22 cellular contexts compared by ENCODE assay signal in genomic region chr11:11982975-11983374, GRCh38. TPM values are rescaled to one million over a fixed set of nuclear protein-coding genes. Genes with fewer than 3 reads are reported as not detected.
DNase-seq lines count a peak whose midpoint lies in the region; ATAC-seq and TF ChIP-seq lines count a peak whose summit lies in the region.
"Had no signal": no experiment of that assay in that cellular context is flagged by ENCODE, and none has a peak within 500 bp of the region (broad histone marks: within the 10 kb centered on the region; RNA-seq: fewer than 3 reads in every experiment).

No MANE protein-coding gene starts in this region.

- H3K36me3 Mint-ChIP-seq in chondrocyte (ENCODE audit: low read depth), result peaks cover 9% of the 10 kb centered on the region
- peaks cover 20% of the 10 kb centered on the region for H3K36me3 Mint-ChIP-seq in neural progenitor cell
- H3K36me3 Mint-ChIP-seq in naive thymus-derived CD8-positive, alpha-beta T cell, result no peaks in the 10 kb centered on the region

- POLR2A ChIA-PET in naive thymus-derived CD8-positive, alpha-beta T cell (lab: Charles Lee), result no interaction called here

- no peak overlapping the region for H3K9ac ChIP-seq in neural progenitor cell

- no peak for TF ChIP-seq POLR2A in body of pancreas (IDR thresholded peaks at IDR 0.05)

- no peak overlapping the region for H2AFZ ChIP-seq in neural progenitor cell (replicated peaks)

- H3K79me2 ChIP-seq in neural progenitor cell (ENCODE audit: low read depth), result no peaks in the 10 kb centered on the region

- H3K4me1 ChIP-seq in neural progenitor cell (peaks cover 7% of the 10 kb centered on the region), body of pancreas (peaks cover 11% of the 10 kb centered on the region)

- no peak overlapping the region for H3K4me2 ChIP-seq in neural progenitor cell

- no peaks in the 10 kb centered on the region for H3K27me3 ChIP-seq in neural progenitor cell
- H3K27me3 ChIP-seq in body of pancreas, result no peaks in the 10 kb centered on the region
- H3K27me3 ChIP-seq: right lobe of liver, stomach, uterus had no signal

- ATAC-seq in HG03196 (IDR thresholded peaks at IDR 0.05; ENCODE audit: unreplicated experiment) (no peak), body of pancreas (no peak)
- ATAC-seq in naive thymus-derived CD8-positive, alpha-beta T cell, result no peak
- ATAC-seq: GM12878, right lobe of liver had no signal

- TF ChIP-seq CTCF in AG10803 (conservative IDR thresholded peaks at IDR 0.05; ENCODE audit: low read length) (no peak), chondrocyte (IDR thresholded peaks at IDR 0.05) (no peak), neural progenitor cell (IDR thresholded peaks at IDR 0.05) (no peak), body of pancreas (IDR thresholded peaks at IDR 0.05) (no peak)

- no peak overlapping the region for H3K4me3 ChIP-seq in AG10803 (ENCODE audit: low read length)
- H3K4me3 ChIP-seq in neural progenitor cell, result no peak overlapping the region
- H3K4me3 ChIP-seq in body of pancreas, result no peak overlapping the region
- H3K4me3 ChIP-seq: GM12878, right lobe of liver, stomach, uterus had no signal

- H4K20me1 ChIP-seq in neural progenitor cell (ENCODE audit: low read depth), result no peaks in the 10 kb centered on the region

- intact Hi-C loops in body of pancreas (cut with DNase I), result no loop called here

- DNase-seq in AG10803 (ENCODE audit: low read depth) (peak; percentile 68), HCEC 1CT (peak; percentile 69), chondrocyte (ENCODE audit: low spot score) (no peak), neural progenitor cell (ENCODE audit: low spot score) (no peak), body of pancreas (no peak), DMS53 treated with DMSO at 0.1 percent for 48 hours (lab: John Stamatoyannopoulos, UW; ENCODE audit: unreplicated experiment) (no peak)
- no peak for DNase-seq in naive thymus-derived CD8-positive, alpha-beta T cell
- DNase-seq: Caco-2, foreskin melanocyte, Karpas-422, NCI-H1105, NCI-H2107, NCI-H524 treated with DMSO at 0.1 percent for 48 hours, SIG-M5, T-helper 2 cell had no signal

- H3K9me3 Mint-ChIP-seq in chondrocyte (ENCODE audit: low read depth), result no peaks in the 10 kb centered on the region
- H3K9me3 Mint-ChIP-seq in neural progenitor cell, result peaks cover 4% of the 10 kb centered on the region
- peaks cover 0 to 2% (median 0%) of the 10 kb centered on the region in 9 donors for H3K9me3 Mint-ChIP-seq in naive thymus-derived CD8-positive, alpha-beta T cell
- H3K9me3 Mint-ChIP-seq: central memory CD8-positive, alpha-beta T cell had no signal

- H3F3A ChIP-seq in neural progenitor cell (ENCODE audit: low read depth), result no peaks in the 10 kb centered on the region

- WGBS in body of pancreas, 2 donors, result 89 to 96% methylated on average over 2 of the region's 2 CpGs

- peak overlapping the region; percentile 88 for H3K27ac Mint-ChIP-seq in chondrocyte (ENCODE audit: unreplicated experiment)
- peak overlapping the region; percentile 68 for H3K27ac Mint-ChIP-seq in neural progenitor cell
- H3K27ac Mint-ChIP-seq in naive thymus-derived CD8-positive, alpha-beta T cell, result no peak overlapping the region
- H3K27ac Mint-ChIP-seq: B cell had no signal

- no peaks in the 10 kb centered on the region for H3K36me3 ChIP-seq in neural progenitor cell
- H3K36me3 ChIP-seq in body of pancreas (replicated peaks in 1 of 2; ENCODE audit: insufficient read depth in 1 of 2, low read depth in 2 of 2), result no peaks in the 10 kb centered on the region
- H3K36me3 ChIP-seq: right lobe of liver, stomach, uterus had no signal

- no peak overlapping the region for H3K27ac ChIP-seq in neural progenitor cell
- H3K27ac ChIP-seq in body of pancreas, result no peak overlapping the region
- H3K27ac ChIP-seq: right lobe of liver had no signal

- H3K9me3 ChIP-seq in neural progenitor cell (ENCODE audit: low read depth) (no peaks in the 10 kb centered on the region), body of pancreas (no peaks in the 10 kb centered on the region)
- H3K9me3 ChIP-seq: Caco-2, right lobe of liver, stomach, uterus had no signal

- no peak overlapping the region for H3K4me3 Mint-ChIP-seq in chondrocyte (ENCODE audit: unreplicated experiment)
- H3K4me3 Mint-ChIP-seq in neural progenitor cell, result no peak overlapping the region
- no peak overlapping the region for H3K4me3 Mint-ChIP-seq in naive thymus-derived CD8-positive, alpha-beta T cell
- H3K4me3 Mint-ChIP-seq: B cell; central memory CD8-positive, alpha-beta T cell had no signal

- no peaks in the 10 kb centered on the region for H3K27me3 Mint-ChIP-seq in chondrocyte (ENCODE audit: low read depth)
- H3K27me3 Mint-ChIP-seq in neural progenitor cell (ENCODE audit: insufficient read depth, low read depth), result peaks cover 3% of the 10 kb centered on the region
- no peaks in the 10 kb centered on the region for H3K27me3 Mint-ChIP-seq in naive thymus-derived CD8-positive, alpha-beta T cell

- peaks cover 95% of the 10 kb centered on the region for H3K4me1 Mint-ChIP-seq in chondrocyte (ENCODE audit: low read depth)
- H3K4me1 Mint-ChIP-seq in neural progenitor cell, result peaks cover 32% of the 10 kb centered on the region
- H3K4me1 Mint-ChIP-seq in naive thymus-derived CD8-positive, alpha-beta T cell, result peaks cover 0 to 6% (median 2%) of the 10 kb centered on the region in 4 donors
- H3K4me1 Mint-ChIP-seq: B cell had no signal

RNA-seq across cellular contexts. Expression of gene DKK3, which starts 25.5 kb away (rescaled TPM):
- total RNA-seq in chondrocyte (575 to 655 TPM (median 579 TPM) in 3 replicates), neural progenitor cell (ENCODE audit: low replicate concordance) (23.9 and 26.1 TPM in 2 replicates), body of pancreas (10 to 100 TPM; 14.5 to 25.9 TPM)
- total RNA-seq in naive thymus-derived CD8-positive, alpha-beta T cell, result 10 to 100 TPM in 1 of 2 experiments, 1 to 10 TPM in 1; 8.6 to 10.3 TPM
- polyA plus RNA-seq in naive thymus-derived CD8-positive, alpha-beta T cell, result 10 to 100 TPM in 1 of 3 donors, 1 to 10 TPM in 2; 2.3 to 10.8 (median 8.4) TPM
- total RNA-seq: B cell had no signal

Comparison
In these comparisons a context has a peak if more than half of its experiments do, and no peak if none do; other contexts are left out.
1. DNase-seq: peak in AG10803 (single experiment) and HCEC 1CT (single experiment); none in chondrocyte (single experiment), neural progenitor cell (single experiment), body of pancreas (0 of 4), DMS53 treated with DMSO at 0.1 percent for 48 hours (single experiment) and naive thymus-derived CD8-positive, alpha-beta T cell (0 of 10).
2. H3K27ac Mint-ChIP-seq: peak in chondrocyte (single experiment) and neural progenitor cell (single experiment); none in naive thymus-derived CD8-positive, alpha-beta T cell (0 of 10).
3. RNA of gene DKK3, which starts 25.5 kb away (total RNA-seq): 575 to 655 TPM in chondrocyte; 14.5 to 25.9 TPM in body of pancreas, 23.9 to 26.1 TPM in neural progenitor cell and 8.6 to 10.3 TPM in naive thymus-derived CD8-positive, alpha-beta T cell; every median in the first group is over 10 times any median in the second.